Comparison of ENCODE assay signal across 14 cellular contexts in the genomic region with DNA sequence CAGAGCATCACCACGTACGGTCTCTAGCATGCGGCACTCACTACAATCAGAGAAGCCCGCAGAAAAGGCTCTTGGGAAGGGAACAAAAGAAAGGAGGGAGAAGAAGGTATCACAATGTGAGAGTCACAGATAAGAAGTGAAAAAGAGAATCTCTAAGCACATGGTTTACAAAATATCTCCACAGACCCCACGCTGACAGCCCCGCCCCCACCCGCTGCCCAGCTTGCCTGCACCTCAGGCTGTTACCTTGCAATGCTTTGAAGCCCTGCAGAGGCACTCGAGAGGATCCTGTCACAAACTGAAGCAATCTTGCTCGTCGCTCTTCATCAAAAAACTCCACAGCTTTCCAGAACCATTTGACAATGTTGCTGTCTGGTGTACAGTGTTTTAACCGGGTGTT.
"Had no signal": no experiment of that assay in that cellular context is flagged by ENCODE, and none has a peak within 500 bp of the region (broad histone marks: within the 10 kb centered on the region; RNA-seq: fewer than 3 reads in every experiment).

No MANE protein-coding gene starts in this region.

- H3K9me3 ChIP-seq: psoas muscle, sigmoid colon had no signal

- H3K4me1 Mint-ChIP-seq: immature natural killer cell had no signal

- H3K9me3 Mint-ChIP-seq: dendritic cell treated with granulocyte-macrophage colony-stimulating factor and Interleukin-4, amounts not matched to agents 40 ng/mL and 50 ng/mL, for 4 days; immature natural killer cell; natural killer cell treated with Interleukin-12 subunit alpha and Interleukin-12 subunit beta and Interleukin-15 and Interleukin-18, amount 100 ng/mL, for 72 hours; type B pancreatic cell had no signal

- H3K4me3 Mint-ChIP-seq: dendritic cell treated with granulocyte-macrophage colony-stimulating factor and Interleukin-4, amounts not matched to agents 40 ng/mL and 50 ng/mL, for 4 days; immature natural killer cell; natural killer cell treated with Interleukin-12 subunit alpha and Interleukin-12 subunit beta and Interleukin-15 and Interleukin-18, amount 100 ng/mL, for 72 hours; type B pancreatic cell had no signal

- ATAC-seq: left colon; natural killer cell treated with Interleukin-12 subunit alpha and Interleukin-12 subunit beta and Interleukin-15 and Interleukin-18, amount 100 ng/mL, for 72 hours; psoas muscle had no signal

- H3K27me3 ChIP-seq: hepatocyte, sigmoid colon had no signal

- H3K27ac Mint-ChIP-seq: dendritic cell treated with granulocyte-macrophage colony-stimulating factor and Interleukin-4, amounts not matched to agents 40 ng/mL and 50 ng/mL, for 4 days; natural killer cell treated with Interleukin-12 subunit alpha and Interleukin-12 subunit beta and Interleukin-15 and Interleukin-18, amount 100 ng/mL, for 72 hours; type B pancreatic cell had no signal

- DNase-seq: activated CD4-positive, alpha-beta T cell treated with anti-CD3 and anti-CD28 coated beads for 48 hours; activated CD8-positive, alpha-beta memory T cell treated with anti-CD3 and anti-CD28 coated beads for 24 hours; activated naive CD4-positive, alpha-beta T cell treated with Interleukin-2 at 50 U/mL for 16 hours; central memory CD4-positive, alpha-beta T cell; immature natural killer cell; left colon; psoas muscle; sigmoid colon; stimulated activated naive CD4-positive, alpha-beta T cell treated with Interleukin-2 at 50 U/mL for 16 hours; SW 1271 had no signal

- H3K4me1 ChIP-seq: psoas muscle, sigmoid colon had no signal

- H3K4me3 ChIP-seq: hepatocyte, psoas muscle, sigmoid colon had no signal

- H3K27me3 Mint-ChIP-seq: dendritic cell treated with granulocyte-macrophage colony-stimulating factor and Interleukin-4, amounts not matched to agents 40 ng/mL and 50 ng/mL, for 4 days; natural killer cell treated with Interleukin-12 subunit alpha and Interleukin-12 subunit beta and Interleukin-15 and Interleukin-18, amount 100 ng/mL, for 72 hours; type B pancreatic cell had no signal

- H3K27ac ChIP-seq: hepatocyte, psoas muscle, sigmoid colon had no signal
